ENCODE assay signal across 8 cellular contexts in the genomic region with DNA sequence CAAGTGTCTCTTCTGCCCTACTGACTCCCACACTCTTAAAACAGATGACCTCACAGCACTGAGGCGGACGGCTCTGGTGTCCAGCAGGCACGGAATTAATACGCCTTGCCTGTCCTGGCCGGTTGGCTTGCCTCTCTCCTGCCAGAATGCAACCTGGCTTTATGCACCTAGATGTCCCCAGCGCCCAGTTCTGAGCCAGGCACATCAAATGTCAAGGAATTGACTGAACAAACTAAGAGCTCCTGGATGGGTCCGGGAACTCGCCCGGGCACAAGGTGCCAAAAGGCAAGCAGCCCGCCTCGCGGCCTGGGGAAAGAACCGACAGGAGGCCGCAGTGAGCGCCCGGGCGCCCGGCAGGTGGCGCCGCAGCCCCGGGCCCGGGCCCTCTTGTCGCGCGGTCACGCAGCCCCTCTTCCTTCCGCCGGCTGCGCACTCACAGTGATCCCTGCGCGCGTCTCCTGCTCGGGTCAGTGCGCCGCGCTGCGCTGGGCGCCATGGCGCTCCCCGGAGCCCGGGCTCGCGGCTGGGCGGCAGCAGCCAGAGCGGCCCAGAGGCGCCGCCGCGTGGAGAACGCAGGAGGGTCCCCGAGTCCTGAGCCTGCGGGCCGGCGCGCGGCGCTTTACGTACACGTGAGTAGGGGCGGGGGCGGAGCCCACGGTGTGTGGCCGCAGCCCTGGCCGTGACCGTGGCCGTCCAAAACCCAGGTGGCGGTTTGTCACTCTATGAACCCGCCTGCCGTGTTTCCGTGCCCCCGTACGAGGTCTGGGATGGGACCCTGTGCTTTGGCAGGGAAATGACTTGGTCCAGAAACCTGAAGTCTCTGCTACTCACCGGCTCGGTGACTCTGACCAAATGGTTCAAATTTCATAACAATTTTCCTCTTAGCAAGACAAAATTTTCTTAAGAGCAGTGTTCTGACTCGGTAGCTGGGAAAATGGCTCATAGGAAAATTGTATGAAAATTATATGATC. TPM values are rescaled to one million over a fixed set of nuclear protein-coding genes. Genes with fewer than 3 reads are reported as not detected.
DNase-seq lines count a peak whose midpoint lies in the region; ATAC-seq and TF ChIP-seq lines count a peak whose summit lies in the region.

A gene (plus strand): TSS at position 470 of the 971 bp plus-strand sequence. CDS start 25 bp downstream, at position 495.

- H3K4me1 ChIP-seq in OCI-LY3 (ENCODE audit: low read length) = peaks cover 20% of the 10 kb centered on the region; the same call in 1 of the 2 replicates
- H3K4me1 ChIP-seq in mucosa of rectum (ENCODE audit: control insufficient read depth in 2 of 2, insufficient read depth in 2 of 2, low read length in 2 of 2) = peaks cover 23 to 32% of the 10 kb centered on the region in 2 donors

- peak; percentile 91 for ATAC-seq in GM21515 (IDR thresholded peaks at IDR 0.05; ENCODE audit: unreplicated experiment)

- TF ChIP-seq CTCF in OCI-LY3 (IDR thresholded peaks at IDR 0.05; ENCODE audit: low read depth, low read length) = peak; percentile 78
- TF ChIP-seq CTCF in epithelial cell of proximal tubule (conservative IDR thresholded peaks at IDR 0.05; ENCODE audit: low read depth, low read length) = peak; percentile 77

- H3K27ac ChIP-seq in OCI-LY3 (ENCODE audit: low read length) (peak within 1 kb of the TSS; percentile 68), mucosa of rectum (ENCODE audit: low read depth in 2 of 2, low read length in 2 of 2) (peak within 1 kb of the TSS; percentile 85 to 86)

- peak within 1 kb of the TSS; percentile 83 for H2AFZ ChIP-seq in OCI-LY3 (ENCODE audit: low read depth, low read length)

- H4K20me1 ChIP-seq in OCI-LY3 (ENCODE audit: insufficient read depth, low read length) = no peaks in the 10 kb centered on the region

- peaks cover 2% of the 10 kb centered on the region for H3K36me3 ChIP-seq in OCI-LY3 (replicated peaks; ENCODE audit: low read depth, low read length)
- peaks cover 10 to 14% of the 10 kb centered on the region in 2 donors for H3K36me3 ChIP-seq in mucosa of rectum (ENCODE audit: control insufficient read depth in 2 of 2, insufficient read depth in 2 of 2, low read length in 2 of 2)

- H3K4me3 ChIP-seq in OCI-LY3 (ENCODE audit: low read length) (peak within 1 kb of the TSS; percentile 80), epithelial cell of proximal tubule (ENCODE audit: low read depth, low read length) (peak within 1 kb of the TSS; percentile 91), mucosa of rectum (ENCODE audit: low read length in 2 of 2) (peak within 1 kb of the TSS; percentile 81 to 86)

- DNase-seq in DMS114 treated with DMSO at 0.1 percent for 48 hours (lab: John Stamatoyannopoulos, UW; ENCODE audit: unreplicated experiment) (peak; percentile 85), HuH-7 (ENCODE audit: low spot score) (peak; percentile 87), activated T-cell treated with anti-CD3 and anti-CD28 coated beads for 24 hours (ENCODE audit: low read depth) (peak; percentile 78), epithelial cell of proximal tubule (ENCODE audit: low read depth) (peak; percentile 12)
- DNase-seq in stimulated activated CD8-positive, alpha-beta memory T cell treated with anti-CD3 and anti-CD28 coated beads, Interleukin-4, amount 100 ng/mL, for 48 hours = peak; percentile 86

- H3K79me2 ChIP-seq in OCI-LY3 (ENCODE audit: low read length) = peaks cover 12% of the 10 kb centered on the region

- H3K9me3 ChIP-seq in OCI-LY3 (ENCODE audit: insufficient read depth, low read length) = no peaks in the 10 kb centered on the region
- no peaks in the 10 kb centered on the region for H3K9me3 ChIP-seq in mucosa of rectum (ENCODE audit: control insufficient read depth in 2 of 2, low read length in 2 of 2)

- H3K9ac ChIP-seq in OCI-LY3 (ENCODE audit: low read length) (peak within 1 kb of the TSS; percentile 84), mucosa of rectum (ENCODE audit: low read depth in 1 of 2, low read length in 2 of 2) (peak within 1 kb of the TSS; percentile 79 to 83)

- peak within 1 kb of the TSS; percentile 89 for H3K4me2 ChIP-seq in OCI-LY3 (ENCODE audit: low read length)

- H3K27me3 ChIP-seq in OCI-LY3 (ENCODE audit: low read depth, low read length) (no peaks in the 10 kb centered on the region), mucosa of rectum (ENCODE audit: control insufficient read depth in 2 of 2, insufficient read depth in 2 of 2, low read length in 2 of 2) (no peaks in the 10 kb centered on the region)

RNA-seq across cellular contexts. Expression of the gene that starts here (rescaled TPM):
- 17.1 and 18.4 TPM in 2 replicates for total RNA-seq in epithelial cell of proximal tubule

Comparison
In these comparisons a context has a peak if more than half of its experiments do, and no peak if none do; other contexts are left out.
1. Peak in every context shown above with its lines: DNase-seq, ATAC-seq, H3K4me3 ChIP-seq and H3K27ac ChIP-seq.
2. DNase-seq: peak in every context shown above with its lines; median percentile 87 in HuH-7; 86 in stimulated activated CD8-positive, alpha-beta memory T cell treated with anti-CD3 and anti-CD28 coated beads, Interleukin-4, amount 100 ng/mL, for 48 hours; 85 in DMS114 treated with DMSO at 0.1 percent for 48 hours; 78 in activated T-cell treated with anti-CD3 and anti-CD28 coated beads for 24 hours; 12 in epithelial cell of proximal tubule.